Comparison of ENCODE assay signal across 9 cellular contexts in genomic region chrX:111823068-111823467, GRCh38. TPM values are rescaled to one million over a fixed set of nuclear protein-coding genes. Genes with fewer than 3 reads are reported as not detected.
A peak's percentile ranks its signal among the peaks of the same experiment; 100 is the strongest.
DNase-seq lines count a peak whose midpoint lies in the region; ATAC-seq and TF ChIP-seq lines count a peak whose summit lies in the region.
"Had no signal": no experiment of that assay in that cellular context is flagged by ENCODE, and none has a peak within 500 bp of the region (broad histone marks: within the 10 kb centered on the region; RNA-seq: fewer than 3 reads in every experiment).

No MANE protein-coding gene starts in this region.

- intact Hi-C loops in activated CD8-positive, alpha-beta T cell treated with anti-CD3 and anti-CD28 coated beads for 36 hours (cut with micrococcal nuclease): no loop called here

- TF ChIP-seq CTCF in AG04449 (IDR thresholded peaks at IDR 0.05; ENCODE audit: insufficient read depth, low read length, missing control alignments) (peak; percentile 47), GM13976 (IDR thresholded peaks at IDR 0.05; ENCODE audit: borderline replicate concordance, control extremely low read depth, extremely low read depth, insufficient read depth, missing control alignments) (peak; percentile 9), fibroblast of villous mesenchyme (IDR thresholded peaks at IDR 0.05; ENCODE audit: insufficient read depth, low read depth, low read length) (peak; percentile 24), suprapubic skin (IDR thresholded peaks at IDR 0.05) (no peak)
- TF ChIP-seq CTCF in activated CD8-positive, alpha-beta T cell treated with anti-CD3 and anti-CD28 coated beads for 36 hours (IDR thresholded peaks at IDR 0.05): no peak

- H3K27ac Mint-ChIP-seq in activated CD8-positive, alpha-beta T cell treated with anti-CD3 and anti-CD28 coated beads for 36 hours: no peak overlapping the region

- peaks cover 2% of the 10 kb centered on the region for H3K27me3 Mint-ChIP-seq in activated CD8-positive, alpha-beta T cell treated with anti-CD3 and anti-CD28 coated beads for 36 hours

- in situ Hi-C loops in GM13976 (cut with MboI; ENCODE audit: low sequenced_read_pairs, unreplicated experiment): no loop called here

- DNase-seq in AG04449 (ENCODE audit: low read depth, low spot score): no peak
- DNase-seq in GM13976 (ENCODE audit: low spot score): peak; percentile 13
- DNase-seq in NCI-H2227 treated with DMSO at 0.1 percent for 48 hours (lab: John Stamatoyannopoulos, UW): peak; percentile 64
- DNase-seq in fibroblast of villous mesenchyme (ENCODE audit: low read depth): peak; percentile 1
- no peak for DNase-seq in suprapubic skin (ENCODE audit: low spot score in 2 of 2)
- DNase-seq in activated CD8-positive, alpha-beta T cell treated with anti-CD3 and anti-CD28 coated beads for 36 hours: no peak
- no peak for DNase-seq in activated naive CD4-positive, alpha-beta T cell treated with Interleukin-2 at 50 U/mL for 16 hours
- no peak for DNase-seq in globus pallidus (ENCODE audit: low spot score)
- DNase-seq: lower lobe of right lung had no signal

- TF ChIP-seq EP300 in suprapubic skin (IDR thresholded peaks at IDR 0.05): no peak

- no peaks in the 10 kb centered on the region for H3K36me3 ChIP-seq in suprapubic skin
- H3K36me3 ChIP-seq: lower lobe of right lung had no signal

- no peak overlapping the region for H3K4me3 Mint-ChIP-seq in activated CD8-positive, alpha-beta T cell treated with anti-CD3 and anti-CD28 coated beads for 36 hours

- no peak for ATAC-seq in activated CD8-positive, alpha-beta T cell treated with anti-CD3 and anti-CD28 coated beads for 36 hours
- ATAC-seq: lower lobe of right lung had no signal

- H3K4me3 ChIP-seq in AG04449 (ENCODE audit: low read depth, low read length) (no peak overlapping the region), fibroblast of villous mesenchyme (ENCODE audit: low read depth, low read length) (no peak overlapping the region), suprapubic skin (no peak overlapping the region)
- H3K4me3 ChIP-seq: lower lobe of right lung had no signal

- no peak for TF ChIP-seq POLR2A in suprapubic skin (IDR thresholded peaks at IDR 0.05)

- WGBS in suprapubic skin: 11% methylated on average over 1 of the region's 1 CpG

- H3K4me1 Mint-ChIP-seq in activated CD8-positive, alpha-beta T cell treated with anti-CD3 and anti-CD28 coated beads for 36 hours (ENCODE audit: low read depth): no peaks in the 10 kb centered on the region

- no peaks in the 10 kb centered on the region for H3K27me3 ChIP-seq in suprapubic skin

- no peak overlapping the region for H3K27ac ChIP-seq in suprapubic skin
- H3K27ac ChIP-seq: lower lobe of right lung had no signal

- no peaks in the 10 kb centered on the region for H3K9me3 Mint-ChIP-seq in activated CD8-positive, alpha-beta T cell treated with anti-CD3 and anti-CD28 coated beads for 36 hours

- no peaks in the 10 kb centered on the region for H3K9me3 ChIP-seq in suprapubic skin
- H3K9me3 ChIP-seq: lower lobe of right lung had no signal

- no peaks in the 10 kb centered on the region for H3K36me3 Mint-ChIP-seq in activated CD8-positive, alpha-beta T cell treated with anti-CD3 and anti-CD28 coated beads for 36 hours (ENCODE audit: low read depth)

- CTCF ChIA-PET in AG04449 (lab: Yijun Ruan, JAX): interaction anchor here (1.8 kb wide), 1 partner anchor 11 kb away, joined by 4 read pairs; no protein-coding TSS in a partner anchor
- CTCF ChIA-PET in activated CD8-positive, alpha-beta T cell treated with anti-CD3 and anti-CD28 coated beads for 36 hours (lab: Charles Lee): no interaction called here

- POLR2A ChIA-PET in AG04449 (lab: Yijun Ruan, JAX): no interaction called here
- POLR2A ChIA-PET in activated CD8-positive, alpha-beta T cell treated with anti-CD3 and anti-CD28 coated beads for 36 hours (lab: Charles Lee): no interaction called here

- H3K4me1 ChIP-seq in suprapubic skin: no peaks in the 10 kb centered on the region
- H3K4me1 ChIP-seq: lower lobe of right lung had no signal

RNA-seq across cellular contexts. Expression of gene TRPC5OS, which starts 52.9 kb away (rescaled TPM):
- total RNA-seq in fibroblast of villous mesenchyme: not detected in 2 replicates
- not detected for total RNA-seq in suprapubic skin
- total RNA-seq in activated CD8-positive, alpha-beta T cell treated with anti-CD3 and anti-CD28 coated beads for 36 hours: not detected
- total RNA-seq: lower lobe of right lung had no signal

Comparison
In these comparisons a context has a peak if more than half of its experiments do, and no peak if none do; other contexts are left out.
1. DNase-seq: peak in GM13976 (single experiment), NCI-H2227 treated with DMSO at 0.1 percent for 48 hours (single experiment) and fibroblast of villous mesenchyme (single experiment); none in AG04449 (single experiment), suprapubic skin (0 of 2), activated CD8-positive, alpha-beta T cell treated with anti-CD3 and anti-CD28 coated beads for 36 hours (single experiment), activated naive CD4-positive, alpha-beta T cell treated with Interleukin-2 at 50 U/mL for 16 hours (single experiment) and globus pallidus (single experiment).
2. CTCF ChIP-seq: peak in AG04449 (single experiment), GM13976 (single experiment) and fibroblast of villous mesenchyme (single experiment); none in suprapubic skin (0 of 2) and activated CD8-positive, alpha-beta T cell treated with anti-CD3 and anti-CD28 coated beads for 36 hours (single experiment).